In the genomic region with DNA sequence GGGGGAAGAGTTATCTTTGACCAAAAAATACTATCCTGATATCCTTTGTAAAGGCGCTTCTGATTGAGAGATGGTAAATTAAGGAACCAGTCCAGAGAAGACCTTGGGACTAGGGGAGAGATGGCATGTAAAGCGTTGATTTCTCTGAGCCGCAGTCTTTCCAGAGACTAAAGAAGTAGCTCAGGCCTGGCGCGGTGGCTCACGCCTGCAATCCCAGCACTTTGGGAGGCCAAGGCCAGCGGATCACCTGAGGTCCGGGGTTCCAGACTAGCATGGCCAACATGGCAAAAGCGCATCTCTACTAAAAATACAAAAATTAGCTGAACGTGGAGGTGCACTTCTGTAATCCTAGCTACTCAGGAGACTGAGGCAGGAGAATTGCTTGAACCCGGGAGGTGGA, we compare ENCODE assay signal across 1 cellular context.
TF ChIP-seq lines count a peak whose summit lies in the region.

No MANE protein-coding gene starts in this region.

TF ChIP-seq in GM23338, 12 proteins besides CTCF, POLR2A, EP300 and RAD21 (continued from another document):
- TF ChIP-seq, protein P1, sequence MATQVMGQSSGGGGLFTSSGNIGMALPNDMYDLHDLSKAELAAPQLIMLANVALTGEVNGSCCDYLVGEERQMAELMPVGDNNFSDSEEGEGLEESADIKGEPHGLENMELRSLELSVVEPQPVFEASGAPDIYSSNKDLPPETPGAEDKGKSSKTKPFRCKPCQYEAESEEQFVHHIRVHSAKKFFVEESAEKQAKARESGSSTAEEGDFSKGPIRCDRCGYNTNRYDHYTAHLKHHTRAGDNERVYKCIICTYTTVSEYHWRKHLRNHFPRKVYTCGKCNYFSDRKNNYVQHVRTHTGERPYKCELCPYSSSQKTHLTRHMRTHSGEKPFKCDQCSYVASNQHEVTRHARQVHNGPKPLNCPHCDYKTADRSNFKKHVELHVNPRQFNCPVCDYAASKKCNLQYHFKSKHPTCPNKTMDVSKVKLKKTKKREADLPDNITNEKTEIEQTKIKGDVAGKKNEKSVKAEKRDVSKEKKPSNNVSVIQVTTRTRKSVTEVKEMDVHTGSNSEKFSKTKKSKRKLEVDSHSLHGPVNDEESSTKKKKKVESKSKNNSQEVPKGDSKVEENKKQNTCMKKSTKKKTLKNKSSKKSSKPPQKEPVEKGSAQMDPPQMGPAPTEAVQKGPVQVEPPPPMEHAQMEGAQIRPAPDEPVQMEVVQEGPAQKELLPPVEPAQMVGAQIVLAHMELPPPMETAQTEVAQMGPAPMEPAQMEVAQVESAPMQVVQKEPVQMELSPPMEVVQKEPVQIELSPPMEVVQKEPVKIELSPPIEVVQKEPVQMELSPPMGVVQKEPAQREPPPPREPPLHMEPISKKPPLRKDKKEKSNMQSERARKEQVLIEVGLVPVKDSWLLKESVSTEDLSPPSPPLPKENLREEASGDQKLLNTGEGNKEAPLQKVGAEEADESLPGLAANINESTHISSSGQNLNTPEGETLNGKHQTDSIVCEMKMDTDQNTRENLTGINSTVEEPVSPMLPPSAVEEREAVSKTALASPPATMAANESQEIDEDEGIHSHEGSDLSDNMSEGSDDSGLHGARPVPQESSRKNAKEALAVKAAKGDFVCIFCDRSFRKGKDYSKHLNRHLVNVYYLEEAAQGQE (IDR thresholded peaks at IDR 0.05; ENCODE audit: unreplicated experiment): no peak
- TF ChIP-seq EZH2phosphoT487 (IDR thresholded peaks at IDR 0.05; ENCODE audit: unreplicated experiment): no peak
- no peak for TF ChIP-seq JUNB (IDR thresholded peaks at IDR 0.05; ENCODE audit: unreplicated experiment)
- no peak for TF ChIP-seq ZNF114 (CRISPR knock-in tag; IDR thresholded peaks at IDR 0.05)
- no peak for TF ChIP-seq STAT1 (IDR thresholded peaks at IDR 0.05; ENCODE audit: unreplicated experiment)
- TF ChIP-seq POLR2AphosphoS5 (IDR thresholded peaks at IDR 0.05; ENCODE audit: low read depth): no peak
- TF ChIP-seq ZNF331 (CRISPR knock-in tag; IDR thresholded peaks at IDR 0.05; ENCODE audit: low read depth): no peak
- TF ChIP-seq, protein P2, sequence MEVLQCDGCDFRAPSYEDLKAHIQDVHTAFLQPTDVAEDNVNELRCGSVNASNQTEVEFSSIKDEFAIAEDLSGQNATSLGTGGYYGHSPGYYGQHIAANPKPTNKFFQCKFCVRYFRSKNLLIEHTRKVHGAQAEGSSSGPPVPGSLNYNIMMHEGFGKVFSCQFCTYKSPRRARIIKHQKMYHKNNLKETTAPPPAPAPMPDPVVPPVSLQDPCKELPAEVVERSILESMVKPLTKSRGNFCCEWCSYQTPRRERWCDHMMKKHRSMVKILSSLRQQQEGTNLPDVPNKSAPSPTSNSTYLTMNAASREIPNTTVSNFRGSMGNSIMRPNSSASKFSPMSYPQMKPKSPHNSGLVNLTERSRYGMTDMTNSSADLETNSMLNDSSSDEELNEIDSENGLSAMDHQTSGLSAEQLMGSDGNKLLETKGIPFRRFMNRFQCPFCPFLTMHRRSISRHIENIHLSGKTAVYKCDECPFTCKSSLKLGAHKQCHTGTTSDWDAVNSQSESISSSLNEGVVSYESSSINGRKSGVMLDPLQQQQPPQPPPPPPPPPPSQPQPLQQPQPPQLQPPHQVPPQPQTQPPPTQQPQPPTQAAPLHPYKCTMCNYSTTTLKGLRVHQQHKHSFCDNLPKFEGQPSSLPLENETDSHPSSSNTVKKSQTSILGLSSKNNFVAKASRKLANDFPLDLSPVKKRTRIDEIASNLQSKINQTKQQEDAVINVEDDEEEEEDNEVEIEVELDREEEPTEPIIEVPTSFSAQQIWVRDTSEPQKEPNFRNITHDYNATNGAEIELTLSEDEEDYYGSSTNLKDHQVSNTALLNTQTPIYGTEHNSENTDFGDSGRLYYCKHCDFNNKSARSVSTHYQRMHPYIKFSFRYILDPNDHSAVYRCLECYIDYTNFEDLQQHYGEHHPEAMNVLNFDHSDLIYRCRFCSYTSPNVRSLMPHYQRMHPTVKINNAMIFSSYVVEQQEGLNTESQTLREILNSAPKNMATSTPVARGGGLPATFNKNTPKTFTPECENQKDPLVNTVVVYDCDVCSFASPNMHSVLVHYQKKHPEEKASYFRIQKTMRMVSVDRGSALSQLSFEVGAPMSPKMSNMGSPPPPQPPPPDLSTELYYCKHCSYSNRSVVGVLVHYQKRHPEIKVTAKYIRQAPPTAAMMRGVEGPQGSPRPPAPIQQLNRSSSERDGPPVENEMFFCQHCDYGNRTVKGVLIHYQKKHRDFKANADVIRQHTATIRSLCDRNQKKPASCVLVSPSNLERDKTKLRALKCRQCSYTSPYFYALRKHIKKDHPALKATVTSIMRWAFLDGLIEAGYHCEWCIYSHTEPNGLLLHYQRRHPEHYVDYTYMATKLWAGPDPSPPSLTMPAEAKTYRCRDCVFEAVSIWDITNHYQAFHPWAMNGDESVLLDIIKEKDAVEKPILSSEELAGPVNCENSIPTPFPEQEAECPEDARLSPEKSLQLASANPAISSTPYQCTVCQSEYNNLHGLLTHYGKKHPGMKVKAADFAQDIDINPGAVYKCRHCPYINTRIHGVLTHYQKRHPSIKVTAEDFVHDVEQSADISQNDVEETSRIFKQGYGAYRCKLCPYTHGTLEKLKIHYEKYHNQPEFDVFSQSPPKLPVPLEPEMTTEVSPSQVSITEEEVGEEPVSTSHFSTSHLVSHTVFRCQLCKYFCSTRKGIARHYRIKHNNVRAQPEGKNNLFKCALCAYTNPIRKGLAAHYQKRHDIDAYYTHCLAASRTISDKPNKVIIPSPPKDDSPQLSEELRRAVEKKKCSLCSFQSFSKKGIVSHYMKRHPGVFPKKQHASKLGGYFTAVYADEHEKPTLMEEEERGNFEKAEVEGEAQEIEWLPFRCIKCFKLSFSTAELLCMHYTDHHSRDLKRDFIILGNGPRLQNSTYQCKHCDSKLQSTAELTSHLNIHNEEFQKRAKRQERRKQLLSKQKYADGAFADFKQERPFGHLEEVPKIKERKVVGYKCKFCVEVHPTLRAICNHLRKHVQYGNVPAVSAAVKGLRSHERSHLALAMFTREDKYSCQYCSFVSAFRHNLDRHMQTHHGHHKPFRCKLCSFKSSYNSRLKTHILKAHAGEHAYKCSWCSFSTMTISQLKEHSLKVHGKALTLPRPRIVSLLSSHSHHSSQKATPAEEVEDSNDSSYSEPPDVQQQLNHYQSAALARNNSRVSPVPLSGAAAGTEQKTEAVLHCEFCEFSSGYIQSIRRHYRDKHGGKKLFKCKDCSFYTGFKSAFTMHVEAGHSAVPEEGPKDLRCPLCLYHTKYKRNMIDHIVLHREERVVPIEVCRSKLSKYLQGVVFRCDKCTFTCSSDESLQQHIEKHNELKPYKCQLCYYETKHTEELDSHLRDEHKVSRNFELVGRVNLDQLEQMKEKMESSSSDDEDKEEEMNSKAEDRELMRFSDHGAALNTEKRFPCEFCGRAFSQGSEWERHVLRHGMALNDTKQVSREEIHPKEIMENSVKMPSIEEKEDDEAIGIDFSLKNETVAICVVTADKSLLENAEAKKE (CRISPR knock-in tag; IDR thresholded peaks at IDR 0.05): no peak
